25 cellular contexts compared by ENCODE assay signal in the genomic region with DNA sequence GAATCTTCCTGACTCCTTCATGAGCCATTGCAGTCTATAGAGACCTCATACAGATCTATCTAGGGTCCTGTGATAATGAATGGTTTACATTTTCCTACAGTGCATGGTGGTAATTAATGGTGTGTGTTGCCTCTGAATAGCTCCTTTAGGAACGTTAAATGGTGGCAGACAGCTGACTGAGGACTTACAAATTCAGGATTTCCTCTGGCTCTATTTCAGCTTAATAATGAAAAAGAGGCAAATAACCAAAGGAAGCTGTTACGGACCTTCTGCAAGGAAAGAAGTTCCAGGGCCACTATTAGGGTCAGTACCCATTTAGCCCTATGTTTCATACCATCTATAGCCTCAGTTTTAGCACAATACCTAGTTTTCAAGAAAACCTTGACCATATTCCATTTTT. TPM values are rescaled to one million over a fixed set of nuclear protein-coding genes. Genes with fewer than 3 reads are reported as not detected.
DNase-seq lines count a peak whose midpoint lies in the region; ATAC-seq and TF ChIP-seq lines count a peak whose summit lies in the region.
"Had no signal": no experiment of that assay in that cellular context is flagged by ENCODE, and none has a peak within 500 bp of the region (broad histone marks: within the 10 kb centered on the region; RNA-seq: fewer than 3 reads in every experiment).

No MANE protein-coding gene starts in this region.

- no peaks in the 10 kb centered on the region for H3K9me3 Mint-ChIP-seq in activated CD4-positive, alpha-beta T cell treated with anti-CD3 and anti-CD28 coated beads, Interleukin-2, amount 10 ng/mL, durations not matched to agents 24 days and 14 days
- no peaks in the 10 kb centered on the region for H3K9me3 Mint-ChIP-seq in CD4-positive, alpha-beta T cell
- H3K9me3 Mint-ChIP-seq: CD14-positive monocyte, GM23338, H9, HFFc6 had no signal

- H3K9me3 ChIP-seq in neutrophil = no peaks in the 10 kb centered on the region
- no peaks in the 10 kb centered on the region for H3K9me3 ChIP-seq in CD4-positive, alpha-beta T cell (ENCODE audit: control insufficient read depth, low read length)
- H3K9me3 ChIP-seq: A549, BE2C had no signal

- POLR2A ChIA-PET in CD4-positive, alpha-beta T cell (lab: Charles Lee) = interaction anchor here (1.1 to 1.5 kb wide), 2 partner anchors 35 to 46 kb away, joined by 4 to 5 read pairs; partner anchors contain the start of gene SLC25A3

- peaks cover 57 to 81% of the 10 kb centered on the region in 2 experiments for H3K4me1 ChIP-seq in neutrophil (ENCODE audit: control insufficient read depth in 1 of 2, insufficient read depth in 1 of 2, low read depth in 1 of 2, low read length in 1 of 2)
- H3K4me1 ChIP-seq: BE2C had no signal

- no peak overlapping the region for H3K4me3 Mint-ChIP-seq in activated CD4-positive, alpha-beta T cell treated with anti-CD3 and anti-CD28 coated beads, Interleukin-2, amount 10 ng/mL, durations not matched to agents 24 days and 14 days
- no peak overlapping the region for H3K4me3 Mint-ChIP-seq in CD4-positive, alpha-beta T cell
- H3K4me3 Mint-ChIP-seq: CD14-positive monocyte; CD4-positive, alpha-beta memory T cell; GM23338; H9; HFFc6 had no signal

- H3K27me3 Mint-ChIP-seq in activated CD4-positive, alpha-beta T cell treated with anti-CD3 and anti-CD28 coated beads, Interleukin-2, amount 10 ng/mL, durations not matched to agents 24 days and 14 days = no peaks in the 10 kb centered on the region
- H3K27me3 Mint-ChIP-seq in CD4-positive, alpha-beta T cell = no peaks in the 10 kb centered on the region
- H3K27me3 Mint-ChIP-seq: CD4-positive, alpha-beta memory T cell had no signal

- no peaks in the 10 kb centered on the region for H3K36me3 ChIP-seq in neutrophil
- H3K36me3 ChIP-seq: BE2C had no signal

- peak overlapping the region in 1 of 2 experiments; percentile 99 for H3K4me3 ChIP-seq in neutrophil (ENCODE audit: low read depth in 1 of 2, low read length in 1 of 2)
- H3K4me3 ChIP-seq: A549; BLaER1 treated with 17β-estradiol and CSF1 and Interleukin-3, amounts not matched to agents 10 nM and 100 nM; GM23338 had no signal

- CTCF ChIA-PET in CD4-positive, alpha-beta T cell (lab: Charles Lee) = no interaction called here

- peaks cover 19% of the 10 kb centered on the region for H3K4me1 Mint-ChIP-seq in activated CD4-positive, alpha-beta T cell treated with anti-CD3 and anti-CD28 coated beads, Interleukin-2, amount 10 ng/mL, durations not matched to agents 24 days and 14 days
- H3K4me1 Mint-ChIP-seq in CD4-positive, alpha-beta T cell (ENCODE audit: low read depth) = peaks cover 5% of the 10 kb centered on the region

- TF ChIP-seq CTCF in neutrophil (IDR thresholded peaks at IDR 0.05) = no peak
- no peak for TF ChIP-seq CTCF in CD4-positive, alpha-beta T cell (IDR thresholded peaks at IDR 0.05)

- H3K27ac Mint-ChIP-seq in activated CD4-positive, alpha-beta T cell treated with anti-CD3 and anti-CD28 coated beads, Interleukin-2, amount 10 ng/mL, durations not matched to agents 24 days and 14 days = no peak overlapping the region
- H3K27ac Mint-ChIP-seq in CD4-positive, alpha-beta T cell = no peak overlapping the region
- H3K27ac Mint-ChIP-seq: GM23338, H9, HFFc6 had no signal

- peak overlapping the region; percentile 84 for H3K27ac ChIP-seq in neutrophil
- H3K27ac ChIP-seq in CD4-positive, alpha-beta T cell (ENCODE audit: low read depth, low read length) = no peak overlapping the region
- H3K27ac ChIP-seq: A549; BLaER1 treated with 17β-estradiol and CSF1 and Interleukin-3, amounts not matched to agents 10 nM and 100 nM had no signal

- peak; percentile 17 for DNase-seq in activated CD4-positive, alpha-beta T cell treated with anti-CD3 and anti-CD28 coated beads, Interleukin-2, amount 10 ng/mL, durations not matched to agents 24 days and 14 days
- no peak for DNase-seq in activated CD4-positive, alpha-beta T cell treated with anti-CD3 and anti-CD28 coated beads, Interleukin-2, amount 50 U/mL, for 1 hour
- DNase-seq in NCI-H2227 (lab: John Stamatoyannopoulos, UW; ENCODE audit: unreplicated experiment) (peak; percentile 36), dermis blood vessel endothelial cell (peak; percentile 53)
- no peak for DNase-seq in CD4-positive, alpha-beta T cell
- DNase-seq: 8988T; ACHN; AML-193; BE2C; Calu3; CD4-positive, alpha-beta memory T cell; COR-L47; DMS53; DMS79 treated with DMSO at 0.1 percent for 48 hours; GF-D8; H9; HFFc6 had no signal

- intact Hi-C loops in activated CD4-positive, alpha-beta T cell treated with anti-CD3 and anti-CD28 coated beads, Interleukin-2, amount 10 ng/mL, durations not matched to agents 24 days and 14 days (cut with micrococcal nuclease) = no loop called here
- intact Hi-C loops in CD4-positive, alpha-beta T cell (cut with DNase I, micrococcal nuclease) = no loop called here

- H3K36me3 Mint-ChIP-seq in activated CD4-positive, alpha-beta T cell treated with anti-CD3 and anti-CD28 coated beads, Interleukin-2, amount 10 ng/mL, durations not matched to agents 24 days and 14 days (ENCODE audit: low read depth) = peaks cover 21% of the 10 kb centered on the region
- H3K36me3 Mint-ChIP-seq in CD4-positive, alpha-beta T cell (ENCODE audit: low read depth) = peaks cover 5% of the 10 kb centered on the region

- no peak for ATAC-seq in CD4-positive, alpha-beta T cell (ENCODE audit: poor library complexity)
- ATAC-seq in esophagus mucosa (no peak), HG03108 (IDR thresholded peaks at IDR 0.05; ENCODE audit: unreplicated experiment) (no peak)
- ATAC-seq: A549, GM23338, HCT116 had no signal

- H3K27me3 ChIP-seq in neutrophil = no peaks in the 10 kb centered on the region
- H3K27me3 ChIP-seq in CD4-positive, alpha-beta T cell (ENCODE audit: control insufficient read depth, insufficient read depth, low read length) = no peaks in the 10 kb centered on the region
- H3K27me3 ChIP-seq: BE2C; BLaER1 treated with 17β-estradiol and CSF1 and Interleukin-3, amounts not matched to agents 10 nM and 100 nM had no signal

RNA-seq across cellular contexts. Expression of gene IKBIP, which starts 5.1 kb away (rescaled TPM):
- 35.0 and 36.9 TPM in 2 replicates for total RNA-seq in activated CD4-positive, alpha-beta T cell treated with anti-CD3 and anti-CD28 coated beads, Interleukin-2, amount 10 ng/mL, durations not matched to agents 24 days and 14 days
- total RNA-seq in dermis blood vessel endothelial cell = 44.4 and 51.6 TPM in 2 replicates
- total RNA-seq in CD4-positive, alpha-beta T cell = under 1 TPM; 0.56 to 0.82 TPM
- total RNA-seq in esophagus mucosa = 4.1 TPM

RNA-seq across cellular contexts. Expression of gene APAF1, which starts 5.6 kb away (rescaled TPM):
- total RNA-seq in activated CD4-positive, alpha-beta T cell treated with anti-CD3 and anti-CD28 coated beads, Interleukin-2, amount 10 ng/mL, durations not matched to agents 24 days and 14 days = 19.9 and 20.7 TPM in 2 replicates
- total RNA-seq in dermis blood vessel endothelial cell (29.1 and 37.3 TPM in 2 replicates), esophagus mucosa (4.1 TPM)
- total RNA-seq in CD4-positive, alpha-beta T cell = 10 to 100 TPM; 13.5 to 14.5 TPM

RNA-seq across cellular contexts. Expression of gene SLC25A3, which starts 46.0 kb away (rescaled TPM):
- total RNA-seq in activated CD4-positive, alpha-beta T cell treated with anti-CD3 and anti-CD28 coated beads, Interleukin-2, amount 10 ng/mL, durations not matched to agents 24 days and 14 days = 598 and 612 TPM in 2 replicates
- total RNA-seq in dermis blood vessel endothelial cell = 657 and 845 TPM in 2 replicates
- 100 to 1,000 TPM; 602 to 615 TPM for total RNA-seq in CD4-positive, alpha-beta T cell
- 543 TPM for total RNA-seq in esophagus mucosa

Comparison
In these comparisons a context has a peak if more than half of its experiments do, and no peak if none do; other contexts are left out.
1. DNase-seq: peak in activated CD4-positive, alpha-beta T cell treated with anti-CD3 and anti-CD28 coated beads, Interleukin-2, amount 10 ng/mL, durations not matched to agents 24 days and 14 days (single experiment), NCI-H2227 (single experiment) and dermis blood vessel endothelial cell (single experiment); none in activated CD4-positive, alpha-beta T cell treated with anti-CD3 and anti-CD28 coated beads, Interleukin-2, amount 50 U/mL, for 1 hour (single experiment) and CD4-positive, alpha-beta T cell (0 of 10).